Comparison of ENCODE assay signal across 8 cellular contexts in the genomic region with DNA sequence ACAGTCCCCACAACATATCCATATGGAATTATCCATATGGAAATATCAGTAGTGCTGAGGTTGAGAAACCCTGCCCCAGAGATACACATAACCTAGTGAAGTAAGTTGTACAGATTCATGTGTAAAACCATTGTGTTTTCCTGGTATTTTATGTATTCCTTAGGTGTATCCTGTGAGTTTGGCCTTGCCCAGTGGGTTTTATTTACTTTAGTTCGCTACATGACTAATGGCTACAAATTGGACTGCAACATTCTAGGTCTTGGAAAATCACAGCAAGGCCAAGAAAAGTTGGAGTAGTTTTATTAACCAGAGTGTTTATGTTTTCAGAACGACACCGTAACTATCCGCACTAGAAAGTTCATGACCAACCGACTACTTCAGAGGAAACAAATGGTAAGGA. TPM values are rescaled to one million over a fixed set of nuclear protein-coding genes. Genes with fewer than 3 reads are reported as not detected.
DNase-seq lines count a peak whose midpoint lies in the region; ATAC-seq and TF ChIP-seq lines count a peak whose summit lies in the region.

No MANE protein-coding gene starts in this region.

- peak overlapping the region; percentile 74 to 96 (median 94) for H3K27ac Mint-ChIP-seq in naive thymus-derived CD8-positive, alpha-beta T cell

- H3K27ac ChIP-seq in Karpas-422 (ENCODE audit: low read length): peak overlapping the region; percentile 80; the same call in 1 of the 2 replicates
- no peak overlapping the region for H3K27ac ChIP-seq in colonic mucosa

- no peaks in the 10 kb centered on the region for H3K9me3 Mint-ChIP-seq in naive thymus-derived CD8-positive, alpha-beta T cell

- peak overlapping the region; percentile 86 for H3K4me3 ChIP-seq in BJ (ENCODE audit: low read depth, low read length)
- H3K4me3 ChIP-seq in Karpas-422 (ENCODE audit: low read length): peak overlapping the region; percentile 93
- H3K4me3 ChIP-seq in colonic mucosa: peak overlapping the region; percentile 76

- H3K27me3 Mint-ChIP-seq in naive thymus-derived CD8-positive, alpha-beta T cell: no peaks in the 10 kb centered on the region

- POLR2A ChIA-PET in BJ (lab: Charles Lee): no interaction called here
- POLR2A ChIA-PET in naive thymus-derived CD8-positive, alpha-beta T cell (lab: Charles Lee): no interaction called here

- H3K36me3 ChIP-seq in BJ (ENCODE audit: control insufficient read depth, insufficient read depth, low read length): peaks cover 15% of the 10 kb centered on the region
- peaks cover 57% of the 10 kb centered on the region for H3K36me3 ChIP-seq in Karpas-422 (ENCODE audit: insufficient read depth, low read length)
- peaks cover 13% of the 10 kb centered on the region for H3K36me3 ChIP-seq in colonic mucosa

- peak overlapping the region; percentile 93 for H3K4me2 ChIP-seq in Karpas-422 (ENCODE audit: low read depth, low read length, poor library complexity, severe bottlenecking)

- H2AFZ ChIP-seq in Karpas-422 (ENCODE audit: low read length): no peak overlapping the region

- TF ChIP-seq CTCF in BJ (IDR thresholded peaks at IDR 0.05; ENCODE audit: insufficient read depth, low read depth, low read length): no peak
- no peak for TF ChIP-seq CTCF in colonic mucosa (IDR thresholded peaks at IDR 0.05)

- DNase-seq in BJ (ENCODE audit: low read depth) (no peak), Karpas-422 (no peak), colonic mucosa (no peak), HK-2 (ENCODE audit: unreplicated experiment) (no peak), NCI-H1694 treated with DMSO at 0.1 percent for 48 hours (lab: John Stamatoyannopoulos, UW) (no peak), OCI-M2 (lab: John Stamatoyannopoulos, UW; ENCODE audit: unreplicated experiment) (no peak), NCI-H146 treated with DMSO at 0.1 percent for 48 hours (lab: John Stamatoyannopoulos, UW; ENCODE audit: unreplicated experiment) (no peak)
- no peak for DNase-seq in naive thymus-derived CD8-positive, alpha-beta T cell

- H3K9me3 ChIP-seq in Karpas-422 (ENCODE audit: low read length): no peaks in the 10 kb centered on the region
- no peaks in the 10 kb centered on the region for H3K9me3 ChIP-seq in colonic mucosa

- H3K4me1 Mint-ChIP-seq in naive thymus-derived CD8-positive, alpha-beta T cell: peaks cover 19 to 67% (median 57%) of the 10 kb centered on the region in 4 donors

- H3K9ac ChIP-seq in Karpas-422 (ENCODE audit: low read length) (peak overlapping the region; percentile 85), colonic mucosa (ENCODE audit: low read depth in 2 of 2, low read length in 2 of 2) (peak overlapping the region; percentile 46 to 82)

- CTCF ChIA-PET in BJ (lab: Yijun Ruan, JAX): interaction anchor here (1.3 to 2.6 kb wide), 2 partner anchors 12 to 188 kb away, joined by 5 to 19 read pairs; no protein-coding TSS in a partner anchor

- peaks cover 57% of the 10 kb centered on the region for H4K20me1 ChIP-seq in Karpas-422 (ENCODE audit: insufficient read depth, low read depth, low read length)

- no peak for ATAC-seq in naive thymus-derived CD8-positive, alpha-beta T cell

- H3K36me3 Mint-ChIP-seq in naive thymus-derived CD8-positive, alpha-beta T cell: peaks cover 4 to 54% (median 24%) of the 10 kb centered on the region in 3 donors

- peaks cover 59% of the 10 kb centered on the region for H3K4me1 ChIP-seq in Karpas-422 (ENCODE audit: low read length)
- H3K4me1 ChIP-seq in colonic mucosa: no peaks in the 10 kb centered on the region

- peak overlapping the region; percentile 86 to 98 (median 94) for H3K4me3 Mint-ChIP-seq in naive thymus-derived CD8-positive, alpha-beta T cell

- no peaks in the 10 kb centered on the region for H3K9me2 ChIP-seq in Karpas-422 (replicated peaks; ENCODE audit: insufficient read depth, low read length)

- intact Hi-C loops in colonic mucosa (cut with DNase I): no loop called here

- H3K27me3 ChIP-seq in BJ (ENCODE audit: control insufficient read depth, insufficient read depth, low read length): no peaks in the 10 kb centered on the region
- no peaks in the 10 kb centered on the region for H3K27me3 ChIP-seq in Karpas-422 (ENCODE audit: low read length)
- H3K27me3 ChIP-seq in colonic mucosa: no peaks in the 10 kb centered on the region

- H3K79me2 ChIP-seq in Karpas-422 (ENCODE audit: low read length): peaks cover 30% of the 10 kb centered on the region

RNA-seq across cellular contexts. Expression of gene RPS24, which starts 1.4 kb away (rescaled TPM):
- 967 and 3,268 TPM in 2 replicates for polyA plus RNA-seq in BJ (2011; rRNA removed)
- polyA minus RNA-seq in BJ (2011; rRNA and poly(A)+ RNA removed): 211 and 235 TPM in 2 replicates
- 2,812 and 3,158 TPM in 2 replicates for total RNA-seq in Karpas-422 (2014; rRNA removed; shearing (Covaris generic); ENCODE audit: low replicate concordance)
- total RNA-seq in colonic mucosa: 1,000 to 10,000 TPM; 1,326 to 1,370 TPM
- total RNA-seq in naive thymus-derived CD8-positive, alpha-beta T cell: 1,000 to 10,000 TPM; 2,141 to 2,273 TPM
- 1,000 to 10,000 TPM; 1,179 to 1,624 (median 1,569) TPM for polyA plus RNA-seq in naive thymus-derived CD8-positive, alpha-beta T cell

RNA-seq across cellular contexts. Expression of gene POLR3A, which starts 5.7 kb away (rescaled TPM):
- 12.1 and 12.7 TPM in 2 replicates for polyA plus RNA-seq in BJ (2011; rRNA removed)
- 17.3 and 20.0 TPM in 2 replicates for polyA minus RNA-seq in BJ (2011; rRNA and poly(A)+ RNA removed)
- total RNA-seq in Karpas-422 (2014; rRNA removed; shearing (Covaris generic); ENCODE audit: low replicate concordance): 17.7 and 25.5 TPM in 2 replicates
- total RNA-seq in colonic mucosa: 10 to 100 TPM; 11.3 to 14.6 TPM
- total RNA-seq in naive thymus-derived CD8-positive, alpha-beta T cell: 10 to 100 TPM; 17.9 to 18.1 TPM
- 10 to 100 TPM in 1 of 3 donors, 1 to 10 TPM in 2; 7.3 to 10.3 (median 7.6) TPM for polyA plus RNA-seq in naive thymus-derived CD8-positive, alpha-beta T cell
